ENCODE assay signal across 8 cellular contexts in the genomic region with DNA sequence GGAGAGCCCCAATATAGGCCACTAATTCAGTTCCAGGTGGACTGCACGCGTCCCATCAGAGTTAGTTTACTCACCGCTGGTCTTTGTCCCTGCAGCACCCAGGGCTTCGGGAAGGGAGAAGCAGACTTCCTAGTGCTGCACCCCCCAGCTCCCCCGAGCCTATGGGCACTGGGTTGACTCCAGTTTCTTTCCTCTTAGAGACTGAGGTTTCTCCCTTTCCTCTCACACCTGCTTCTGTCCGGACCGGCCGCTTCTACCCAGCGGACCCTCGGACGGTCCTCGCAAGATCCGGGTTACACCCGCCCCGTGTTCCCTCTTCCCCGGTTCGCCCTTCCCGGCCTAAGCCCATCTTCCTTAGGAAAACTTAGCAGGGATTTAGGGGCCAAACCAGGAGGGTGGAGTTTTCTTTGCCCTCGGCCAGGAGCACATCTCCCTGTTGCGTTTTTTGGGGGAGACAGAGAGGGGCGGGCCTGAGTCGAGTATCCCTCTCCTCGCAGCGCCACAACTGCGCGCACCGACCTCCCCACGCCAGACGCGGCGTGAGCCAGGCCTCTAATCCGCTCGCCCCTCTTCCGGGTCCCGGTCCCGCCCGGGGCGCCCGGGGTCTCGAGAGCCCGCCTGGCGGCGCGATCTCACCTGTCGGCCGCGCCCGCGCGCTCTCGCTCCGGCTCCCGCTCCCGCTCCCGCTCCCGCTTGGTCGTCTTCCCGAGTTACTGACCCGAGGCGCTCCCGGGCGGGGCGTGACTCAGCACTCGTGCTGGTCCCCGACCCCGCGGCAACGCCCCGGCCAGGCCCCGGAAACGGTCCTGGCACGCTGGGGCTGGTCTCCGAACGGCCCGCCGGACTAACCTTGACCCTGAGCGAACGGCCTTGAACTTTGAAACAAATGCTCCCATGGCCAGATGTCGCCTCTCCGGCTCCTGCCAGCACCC. TPM values are rescaled to one million over a fixed set of nuclear protein-coding genes. Genes with fewer than 3 reads are reported as not detected.
DNase-seq lines count a peak whose midpoint lies in the region; ATAC-seq and TF ChIP-seq lines count a peak whose summit lies in the region.

A gene (minus strand): TSS at position 728 of the 932 bp plus-strand sequence. CDS start 8,741 bp downstream, outside the sequence.

- H3K4me2 ChIP-seq in OCI-LY1 (ENCODE audit: low read length), result peak within 1 kb of the TSS; percentile 91

- H3K9me3 ChIP-seq in OCI-LY1 (ENCODE audit: low read length), result no peaks in the 10 kb centered on the region

- no peaks in the 10 kb centered on the region for H4K20me1 ChIP-seq in OCI-LY1 (ENCODE audit: insufficient read depth, low read length)

- no peaks in the 10 kb centered on the region for H3K9me2 ChIP-seq in OCI-LY1 (ENCODE audit: low read depth, low read length)

- H3K79me2 ChIP-seq in OCI-LY1 (ENCODE audit: insufficient read depth, low read length), result 0 out of 2 replicates have a peak, but pooled peaks cover 6% of the 10 kb centered on the region

- 0 out of 2 replicates have a peak within 1 kb of the TSS, but pooled peaks have one; percentile 8 for H2AFZ ChIP-seq in OCI-LY1 (ENCODE audit: low read length)

- peak within 1 kb of the TSS; percentile 82 for H3K4me3 ChIP-seq in OCI-LY1 (ENCODE audit: low read depth, low read length, poor library complexity, severe bottlenecking)

- H3K27ac Mint-ChIP-seq in CD14-positive monocyte, result peak within 1 kb of the TSS in 4 of 7 donors; percentile 66 to 85 (median 68)

- peaks cover 16 to 28% (median 19%) of the 10 kb centered on the region in 3 donors for H3K27me3 Mint-ChIP-seq in CD14-positive monocyte (ENCODE audit: low read depth in 3 of 3)

- H3K9ac ChIP-seq in OCI-LY1 (ENCODE audit: low read length), result peak within 1 kb of the TSS; percentile 95

- peak within 1 kb of the TSS; percentile 75 for H3K27ac ChIP-seq in OCI-LY1 (ENCODE audit: low read depth, low read length, poor library complexity, severe bottlenecking)

- peaks cover 20% of the 10 kb centered on the region for H3K4me1 Mint-ChIP-seq in CD14-positive monocyte

- no peaks in the 10 kb centered on the region for H3K36me3 ChIP-seq in OCI-LY1 (ENCODE audit: insufficient read depth, low read length)

- TF ChIP-seq CTCF in CD14-positive monocyte (IDR thresholded peaks at IDR 0.05), result no peak
- 0 out of 2 replicates have a peak, but pooled peaks have one; percentile 7 for TF ChIP-seq CTCF in OCI-LY1 (IDR thresholded peaks at IDR 0.05; ENCODE audit: low read length)

- H3F3A ChIP-seq in OCI-LY1 (ENCODE audit: insufficient read depth, low read length), result peaks cover 7% of the 10 kb centered on the region; the same call in 1 of the 2 replicates

- DNase-seq in CD14-positive monocyte (ENCODE audit: low spot score) (no peak), cardiac septum (ENCODE audit: low spot score) (peak; percentile 90), posterior vena cava (ENCODE audit: low spot score) (peak; percentile 92), SIG-M5 treated with dmso at 0.1 percent for 504 hours (lab: John Stamatoyannopoulos, UW; ENCODE audit: unreplicated experiment) (no peak)
- DNase-seq in activated naive CD8-positive, alpha-beta T cell treated with anti-CD3 and anti-CD28 coated beads, Interleukin-2, amount 50 U/mL, for 16 hours (ENCODE audit: low read depth, low spot score), result peak; percentile 14

- H3K9me3 Mint-ChIP-seq in CD14-positive monocyte, result no peaks in the 10 kb centered on the region

- peak within 1 kb of the TSS; percentile 83 to 97 for H3K4me3 Mint-ChIP-seq in CD14-positive monocyte

- H3K4me1 ChIP-seq in OCI-LY1 (ENCODE audit: insufficient read depth, low read length, severe bottlenecking), result peaks cover 29% of the 10 kb centered on the region

- intact Hi-C loops in CD14-positive monocyte (cut with micrococcal nuclease), result no loop called here
- intact Hi-C loops in cardiac septum (cut with DNase I), result no loop called here
- intact Hi-C loops in posterior vena cava (cut with DNase I), result no loop called here

- ATAC-seq in GM18868 (IDR thresholded peaks at IDR 0.05; ENCODE audit: unreplicated experiment) (peak; percentile 82), HG03025 (IDR thresholded peaks at IDR 0.05; ENCODE audit: low FRiP score, unreplicated experiment) (peak; percentile 73)

- no peaks in the 10 kb centered on the region for H3K27me3 ChIP-seq in OCI-LY1 (ENCODE audit: insufficient read depth, low read length)

- H3K36me3 Mint-ChIP-seq in CD14-positive monocyte, result peaks cover 3% of the 10 kb centered on the region in 2 donors

RNA-seq across cellular contexts. Expression of the gene that starts here (rescaled TPM):
- polyA plus RNA-seq in CD14-positive monocyte, result under 1 TPM; 0.28 to 0.41 TPM
- 19.4 TPM for total RNA-seq in cardiac septum
- total RNA-seq in posterior vena cava, result 10 to 100 TPM in 1 of 2 donors, 1 to 10 TPM in 1; 9.6 to 12.6 TPM

Comparison
In these comparisons a context has a peak if more than half of its experiments do, and no peak if none do; other contexts are left out.
1. DNase-seq: peak in activated naive CD8-positive, alpha-beta T cell treated with anti-CD3 and anti-CD28 coated beads, Interleukin-2, amount 50 U/mL, for 16 hours (single experiment), cardiac septum (single experiment) and posterior vena cava (single experiment); none in CD14-positive monocyte (single experiment) and SIG-M5 treated with dmso at 0.1 percent for 504 hours (single experiment).